Comparison of ENCODE assay signal across 25 cellular contexts in genomic region chr4:86461849-86462248, GRCh38.
"Had no signal": no experiment of that assay in that cellular context is flagged by ENCODE, and none has a peak within 500 bp of the region (broad histone marks: within the 10 kb centered on the region; RNA-seq: fewer than 3 reads in every experiment).

No MANE protein-coding gene starts in this region.

- H3K27ac ChIP-seq: RWPE1, SJCRH30 had no signal

- H3K4me3 ChIP-seq: MG63, SJCRH30 had no signal

- H3K36me3 ChIP-seq: MG63, SJCRH30 had no signal

- DNase-seq: IMR-90, Karpas-422, KG1, MG63, NCI-H1092, NCI-H1105 treated with DMSO at 0.1 percent for 48 hours, NCI-H1417 treated with DMSO at 0.1 percent for 48 hours, NCI-H146, NCI-H1694 treated with DMSO at 0.1 percent for 48 hours, NCI-H1930, NCI-H2171, NCI-H226, NCI-H446, NCI-H510A, NCI-H524 treated with DMSO at 0.1 percent for 48 hours, NCI-H69, NCI-H774, PC-3, SHP77 treated with DMSO at 0.1 percent for 48 hours, SJCRH30, T-helper 1 cell had no signal

- ATAC-seq: HepG2, Panc1, PC-3, SK-N-SH treated with all-trans-retinoic acid at 6 μM for 48 hours had no signal

- H3K4me1 ChIP-seq: SJCRH30 had no signal

- H3K9me3 ChIP-seq: MG63 had no signal

- H3K27me3 ChIP-seq: MG63, SJCRH30 had no signal
